ENCODE assay signal across 21 cellular contexts in the genomic region with DNA sequence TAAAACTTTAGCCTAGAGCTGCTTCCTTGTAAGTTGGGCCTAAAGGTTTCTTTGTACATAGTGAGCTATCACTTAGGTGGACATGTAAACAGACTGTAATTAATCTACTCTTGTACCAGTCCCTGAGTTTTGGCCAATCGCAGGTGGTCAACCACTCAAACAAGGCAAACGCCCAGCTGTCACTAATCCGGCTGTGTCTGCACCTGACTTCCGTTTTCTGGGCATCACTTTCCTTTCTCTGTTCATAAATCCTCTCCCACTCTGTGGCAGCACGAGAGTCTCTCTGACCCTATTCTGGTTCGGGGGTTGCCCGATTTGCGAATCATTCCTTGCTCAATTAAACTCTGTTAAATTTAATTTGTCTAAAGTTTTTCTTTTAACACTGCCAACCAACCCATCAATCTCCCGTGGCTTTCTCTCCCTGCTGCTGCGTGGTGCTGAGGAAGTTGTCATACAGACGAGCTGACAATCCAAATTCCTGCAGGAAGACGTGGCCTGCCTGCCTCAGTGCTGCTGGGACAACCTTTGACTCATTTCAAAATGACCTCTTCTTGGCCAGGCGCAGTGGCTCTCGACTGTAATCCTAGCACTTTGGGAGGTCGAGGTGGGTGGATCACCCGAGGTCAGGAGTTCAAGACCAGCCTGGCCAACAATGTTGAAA.
DNase-seq lines count a peak whose midpoint lies in the region; ATAC-seq, FAIRE-seq and TF ChIP-seq lines count a peak whose summit lies in the region.
"Had no signal": no experiment of that assay in that cellular context is flagged by ENCODE, and none has a peak within 500 bp of the region (broad histone marks: within the 10 kb centered on the region; RNA-seq: fewer than 3 reads in every experiment).

No MANE protein-coding gene starts in this region.

- no peak for DNase-seq in GM12891 (ENCODE audit: insufficient read length, low spot score)
- DNase-seq in HFFc6 = no peak
- peak; percentile 27 for DNase-seq in left lobe of liver (ENCODE audit: low spot score)
- DNase-seq in activated CD8-positive, alpha-beta memory T cell treated with anti-CD3 and anti-CD28 coated beads for 24 hours = no peak
- DNase-seq in small intestine = no peak
- no peak for DNase-seq in anterior cingulate cortex (lab: John Stamatoyannopoulos, UW)
- no peak for DNase-seq in SHP77 treated with DMSO at 0.1 percent for 48 hours (lab: John Stamatoyannopoulos, UW)
- DNase-seq: activated CD4-positive, alpha-beta memory T cell treated with anti-CD3 and anti-CD28 coated beads, Interleukin-2, amount 10 ng/mL, durations not matched to agents 7 days and 5 days; activated naive CD8-positive, alpha-beta T cell treated with anti-CD3 and anti-CD28 coated beads for 36 hours; activated T-cell treated with anti-CD3 and anti-CD28 coated beads, Interleukin-2, amount 50 U/mL, for 48 hours; Calu3; effector CD4-positive, alpha-beta T cell; GOT3; left colon; NCI-H187; NCI-H446; stimulated activated CD4-positive, alpha-beta T cell treated with anti-CD3 and anti-CD28 coated beads, Interleukin-2, amount 100 ng/mL, for 48 hours; testis had no signal

- no peak overlapping the region; the same call in 1 of the 2 replicates for H2AFZ ChIP-seq in OCI-LY3 (ENCODE audit: low read depth, low read length)

- H3K9me3 Mint-ChIP-seq in HFFc6 = peaks cover 9% of the 10 kb centered on the region
- H3K9me3 Mint-ChIP-seq: activated CD4-positive, alpha-beta memory T cell treated with anti-CD3 and anti-CD28 coated beads, Interleukin-2, amount 10 ng/mL, durations not matched to agents 7 days and 5 days; activated naive CD8-positive, alpha-beta T cell treated with anti-CD3 and anti-CD28 coated beads for 36 hours had no signal

- H3K27me3 ChIP-seq in OCI-LY3 (ENCODE audit: low read depth, low read length) (no peaks in the 10 kb centered on the region), small intestine (ENCODE audit: control insufficient read depth in 2 of 2, insufficient read depth in 2 of 2, low read length in 2 of 2) (no peaks in the 10 kb centered on the region)
- H3K27me3 ChIP-seq: cardiac muscle cell, Peyer's patch, testis had no signal

- WGBS in small intestine, 3 donors = 77 to 86% (median 84%) methylated on average over 16 of the region's 16 CpGs

- no peak overlapping the region for H3K27ac Mint-ChIP-seq in HFFc6
- H3K27ac Mint-ChIP-seq: activated CD4-positive, alpha-beta memory T cell treated with anti-CD3 and anti-CD28 coated beads, Interleukin-2, amount 10 ng/mL, durations not matched to agents 7 days and 5 days; activated naive CD8-positive, alpha-beta T cell treated with anti-CD3 and anti-CD28 coated beads for 36 hours had no signal

- H3K4me3 Mint-ChIP-seq in HFFc6 = peak overlapping the region; percentile 9; the same call in 1 of the 2 replicates
- H3K4me3 Mint-ChIP-seq: activated CD4-positive, alpha-beta memory T cell treated with anti-CD3 and anti-CD28 coated beads, Interleukin-2, amount 10 ng/mL, durations not matched to agents 7 days and 5 days; activated naive CD8-positive, alpha-beta T cell treated with anti-CD3 and anti-CD28 coated beads for 36 hours had no signal

- peak overlapping the region; percentile 63 for H3K4me2 ChIP-seq in OCI-LY3 (ENCODE audit: low read length)

- H3K4me1 ChIP-seq in OCI-LY3 (ENCODE audit: low read length) (peaks cover 27% of the 10 kb centered on the region), small intestine (ENCODE audit: control insufficient read depth in 2 of 2, insufficient read depth in 1 of 2, low read depth in 1 of 2, low read length in 1 of 2) (no peaks in the 10 kb centered on the region)
- H3K4me1 ChIP-seq: Peyer's patch, testis had no signal

- no peaks in the 10 kb centered on the region for H3K79me2 ChIP-seq in OCI-LY3 (ENCODE audit: low read length)

- no peak for TF ChIP-seq POLR2A in GM12891 (IDR thresholded peaks at IDR 0.05; ENCODE audit: low read depth, low read length)

- FAIRE-seq in GM12891 (lab: Jason Lieb, UNC) (peak; percentile 89), small intestine (lab: Jason Lieb, UNC) (no peak)

- TF ChIP-seq CTCF in HFFc6 (IDR thresholded peaks at IDR 0.05) (no peak), OCI-LY3 (IDR thresholded peaks at IDR 0.05; ENCODE audit: low read depth, low read length) (no peak)

- H3K4me1 Mint-ChIP-seq in HFFc6 (ENCODE audit: low read depth) = peaks cover 14% of the 10 kb centered on the region
- H3K4me1 Mint-ChIP-seq: activated CD4-positive, alpha-beta memory T cell treated with anti-CD3 and anti-CD28 coated beads, Interleukin-2, amount 10 ng/mL, durations not matched to agents 7 days and 5 days; activated naive CD8-positive, alpha-beta T cell treated with anti-CD3 and anti-CD28 coated beads for 36 hours had no signal

- no peaks in the 10 kb centered on the region for H4K20me1 ChIP-seq in OCI-LY3 (ENCODE audit: insufficient read depth, low read length)

- H3K9me3 ChIP-seq in OCI-LY3 (ENCODE audit: insufficient read depth, low read length) = peaks cover 4% of the 10 kb centered on the region; the same call in 1 of the 2 replicates
- no peaks in the 10 kb centered on the region for H3K9me3 ChIP-seq in small intestine (ENCODE audit: control insufficient read depth, low read depth)
- H3K9me3 ChIP-seq: testis had no signal

- H3K27ac ChIP-seq in OCI-LY3 (ENCODE audit: low read length) (peak overlapping the region; percentile 77), small intestine (ENCODE audit: low read depth in 1 of 2, low read length in 1 of 2) (no peak overlapping the region)
- H3K27ac ChIP-seq: cardiac muscle cell, Peyer's patch, testis had no signal

- H3K27me3 Mint-ChIP-seq in HFFc6 (ENCODE audit: insufficient read depth) = peaks cover 6% of the 10 kb centered on the region
- H3K27me3 Mint-ChIP-seq: activated CD4-positive, alpha-beta memory T cell treated with anti-CD3 and anti-CD28 coated beads, Interleukin-2, amount 10 ng/mL, durations not matched to agents 7 days and 5 days; activated naive CD8-positive, alpha-beta T cell treated with anti-CD3 and anti-CD28 coated beads for 36 hours had no signal

- H3K9ac ChIP-seq in OCI-LY3 (ENCODE audit: low read length) = peak overlapping the region; percentile 39; the same call in 1 of the 2 replicates

- peaks cover 13% of the 10 kb centered on the region for H3K36me3 ChIP-seq in OCI-LY3 (replicated peaks; ENCODE audit: low read depth, low read length)
- H3K36me3 ChIP-seq in small intestine (ENCODE audit: control insufficient read depth in 2 of 2, insufficient read depth in 2 of 2, low read length in 2 of 2) = no peaks in the 10 kb centered on the region
- H3K36me3 ChIP-seq: cardiac muscle cell, Peyer's patch had no signal

- peak overlapping the region; percentile 34; the same call in 1 of the 2 replicates for H3K4me3 ChIP-seq in OCI-LY3 (ENCODE audit: low read length)
- no peak overlapping the region for H3K4me3 ChIP-seq in small intestine (ENCODE audit: low read depth in 1 of 2, low read length in 2 of 2)
- H3K4me3 ChIP-seq: cardiac muscle cell, Peyer's patch, testis had no signal

- no peak for ATAC-seq in left lobe of liver
- ATAC-seq: left colon had no signal

- no peaks in the 10 kb centered on the region for H3K36me3 Mint-ChIP-seq in HFFc6 (ENCODE audit: low read depth)
- H3K36me3 Mint-ChIP-seq: activated naive CD8-positive, alpha-beta T cell treated with anti-CD3 and anti-CD28 coated beads for 36 hours had no signal

TF ChIP-seq in GM12891, 5 proteins besides CTCF, POLR2A, EP300 and RAD21:
- TF ChIP-seq SPI1 (IDR thresholded peaks at IDR 0.05; ENCODE audit: low read depth, low read length) (peak; percentile 57), POU2F2 (IDR thresholded peaks at IDR 0.05; ENCODE audit: low read depth, low read length) (no peak)
TF ChIP-seq in GM12891: peak in this region for 1.
